25 cellular contexts compared by ENCODE assay signal in genomic region chr6:170113141-170113540, GRCh38.
A peak's percentile ranks its signal among the peaks of the same experiment; 100 is the strongest.
DNase-seq lines count a peak whose midpoint lies in the region; ATAC-seq and TF ChIP-seq lines count a peak whose summit lies in the region.
"Had no signal": no experiment of that assay in that cellular context is flagged by ENCODE, and none has a peak within 500 bp of the region (broad histone marks: within the 10 kb centered on the region; RNA-seq: fewer than 3 reads in every experiment).

No MANE protein-coding gene starts in this region.

- H3K36me3 ChIP-seq in right atrium auricular region (no peaks in the 10 kb centered on the region), endodermal cell (ENCODE audit: control insufficient read depth, insufficient read depth, low read length) (no peaks in the 10 kb centered on the region), tibial artery (no peaks in the 10 kb centered on the region)
- H3K36me3 ChIP-seq: BLaER1 treated with 17β-estradiol and CSF1 and Interleukin-3, amounts not matched to agents 10 nM and 100 nM; SJSA1 had no signal

- no peak for TF ChIP-seq CTCF in right atrium auricular region (IDR thresholded peaks at IDR 0.05)
- TF ChIP-seq CTCF in endodermal cell (conservative IDR thresholded peaks at IDR 0.05) = no peak
- TF ChIP-seq CTCF in osteocyte (IDR thresholded peaks at IDR 0.05) = no peak
- TF ChIP-seq CTCF in tibial artery (IDR thresholded peaks at IDR 0.05) = no peak

- H3K4me3 ChIP-seq in right atrium auricular region = no peak overlapping the region
- no peak overlapping the region for H3K4me3 ChIP-seq in endodermal cell (ENCODE audit: low read length)
- H3K4me3 ChIP-seq in tibial artery = no peak overlapping the region
- H3K4me3 ChIP-seq: A549; BLaER1 treated with 17β-estradiol and CSF1 and Interleukin-3, amounts not matched to agents 10 nM and 100 nM; SJSA1 had no signal

- intact Hi-C loops in cardiac septum (cut with DNase I) = no loop called here
- intact Hi-C loops in tibial artery (cut with DNase I; ENCODE audit: low total_unique reads) = no loop called here

- H3K4me1 Mint-ChIP-seq in endodermal cell (no peaks in the 10 kb centered on the region), osteocyte (ENCODE audit: unreplicated experiment) (no peaks in the 10 kb centered on the region)
- H3K4me1 Mint-ChIP-seq: IgD-negative memory B cell had no signal

- H3K9me3 ChIP-seq in right atrium auricular region (no peaks in the 10 kb centered on the region), endodermal cell (ENCODE audit: control insufficient read depth, low read length) (no peaks in the 10 kb centered on the region), tibial artery (no peaks in the 10 kb centered on the region)
- H3K9me3 ChIP-seq: A549; BLaER1 treated with 17β-estradiol and CSF1 and Interleukin-3, amounts not matched to agents 10 nM and 100 nM had no signal

- H3K4me3 Mint-ChIP-seq in endodermal cell (no peak overlapping the region), osteocyte (ENCODE audit: unreplicated experiment) (no peak overlapping the region)
- H3K4me3 Mint-ChIP-seq: CD4-positive, alpha-beta T cell; IgD-negative memory B cell had no signal

- H3K36me3 Mint-ChIP-seq in endodermal cell (ENCODE audit: low read depth) (no peaks in the 10 kb centered on the region), osteocyte (ENCODE audit: unreplicated experiment) (no peaks in the 10 kb centered on the region)
- H3K36me3 Mint-ChIP-seq: IgD-negative memory B cell had no signal

- H3K4me1 ChIP-seq in right atrium auricular region (no peaks in the 10 kb centered on the region), endodermal cell (ENCODE audit: control insufficient read depth, insufficient read depth, low read length) (no peaks in the 10 kb centered on the region), tibial artery (no peaks in the 10 kb centered on the region)
- H3K4me1 ChIP-seq: A549, SJSA1 had no signal

- H3K27ac Mint-ChIP-seq in endodermal cell (no peak overlapping the region), osteocyte (ENCODE audit: unreplicated experiment) (no peak overlapping the region)
- H3K27ac Mint-ChIP-seq: CD4-positive, alpha-beta T cell; IgD-negative memory B cell had no signal

- no peak overlapping the region for H3K9ac ChIP-seq in endodermal cell (ENCODE audit: extremely low read depth, low read length, poor library complexity, severe bottlenecking)
- H3K9ac ChIP-seq: BLaER1 treated with 17β-estradiol and CSF1 and Interleukin-3, amounts not matched to agents 10 nM and 100 nM; KMS-11 had no signal

- no peak for ATAC-seq in GM18511 (IDR thresholded peaks at IDR 0.05; ENCODE audit: unreplicated experiment)
- ATAC-seq: A549 had no signal

- H3K27ac ChIP-seq in right atrium auricular region (no peak overlapping the region), endodermal cell (ENCODE audit: low read depth, low read length) (no peak overlapping the region), tibial artery (no peak overlapping the region)
- H3K27ac ChIP-seq: A549; BLaER1 treated with 17β-estradiol and CSF1 and Interleukin-3, amounts not matched to agents 10 nM and 100 nM; KMS-11; SJSA1 had no signal

- DNase-seq in cardiac septum (ENCODE audit: low spot score) (peak; percentile 20), right atrium auricular region (ENCODE audit: low spot score) (no peak), endodermal cell (peak; percentile 40), osteocyte (ENCODE audit: extremely low spot score, unreplicated experiment) (peak; percentile 25), tibial artery (peak; percentile 5 to 11), COLO829 (ENCODE audit: low spot score) (no peak), activated T-cell treated with anti-CD3 and anti-CD28 coated beads for 4 hours (no peak)
- DNase-seq: AML-193; CD4-positive, alpha-beta T cell; COR-L47; DMS53; HCEC 1CT; NCI-H1048; NCI-H1417; NCI-H1694; NCI-H2029 treated with DMSO at 0.1 percent for 48 hours; NCI-H526 treated with DMSO at 0.1 percent for 48 hours; Right ventricle myocardium superior; RPMI8226 had no signal

- H3K27me3 ChIP-seq in right atrium auricular region (no peaks in the 10 kb centered on the region), endodermal cell (ENCODE audit: control insufficient read depth, insufficient read depth, low read length, poor library complexity, severe bottlenecking) (no peaks in the 10 kb centered on the region), tibial artery (peaks cover 0 to 17% of the 10 kb centered on the region in 2 donors)
- H3K27me3 ChIP-seq: BLaER1 treated with 17β-estradiol and CSF1 and Interleukin-3, amounts not matched to agents 10 nM and 100 nM; SJSA1 had no signal

- 87 to 92% methylated on average over 2 to 3 of the region's 3 CpGs for WGBS in endodermal cell (ENCODE audit: insufficient coverage in 1 of 2, insufficient read length in 1 of 2), 2 experiments

- H3K27me3 Mint-ChIP-seq in endodermal cell (ENCODE audit: insufficient read depth) (no peaks in the 10 kb centered on the region), osteocyte (ENCODE audit: unreplicated experiment) (no peaks in the 10 kb centered on the region)

- H3K9me3 Mint-ChIP-seq in endodermal cell = no peaks in the 10 kb centered on the region
- peaks cover 9% of the 10 kb centered on the region for H3K9me3 Mint-ChIP-seq in osteocyte (ENCODE audit: unreplicated experiment)
- H3K9me3 Mint-ChIP-seq: CD4-positive, alpha-beta T cell; IgD-negative memory B cell had no signal

Comparison
In these comparisons a context has a peak if more than half of its experiments do, and no peak if none do; other contexts are left out.
1. DNase-seq: peak in cardiac septum (single experiment), endodermal cell (single experiment), osteocyte (single experiment) and tibial artery (2 of 2); none in right atrium auricular region (single experiment), COLO829 (single experiment) and activated T-cell treated with anti-CD3 and anti-CD28 coated beads for 4 hours (single experiment).